Comparison of ENCODE assay signal across 8 cellular contexts in genomic region chr19:8239528-8240273, GRCh38. TPM values are rescaled to one million over a fixed set of nuclear protein-coding genes. Genes with fewer than 3 reads are reported as not detected.
DNase-seq lines count a peak whose midpoint lies in the region; ATAC-seq and TF ChIP-seq lines count a peak whose summit lies in the region.

No MANE protein-coding gene starts in this region.

- 75 to 93% (median 89%) methylated on average over 3 of the region's 3 CpGs for WGBS in adrenal gland, 4 donors
- WGBS in mesodermal cell (ENCODE audit: insufficient coverage in 2 of 2), 2 experiments: 80% methylated on average over 1 of the region's 3 CpGs; no CpG with 5 or more reads in 1 of the 2 experiments

- H3K36me3 ChIP-seq in cardiac muscle cell (no peaks in the 10 kb centered on the region), adrenal gland (replicated peaks in 1 of 2) (no peaks in the 10 kb centered on the region), mesodermal cell (ENCODE audit: control insufficient read depth, insufficient read depth, low read length) (no peaks in the 10 kb centered on the region), upper lobe of right lung (no peaks in the 10 kb centered on the region)

- ATAC-seq in Right ventricle myocardium inferior (no peak), upper lobe of right lung (no peak)

- TF ChIP-seq POLR2A in adrenal gland (IDR thresholded peaks at IDR 0.05): no peak

- H3K27ac ChIP-seq in cardiac muscle cell (peak overlapping the region; percentile 96), adrenal gland (peak overlapping the region in 3 of 5 donors; percentile 3 to 83 (median 49)), mesodermal cell (ENCODE audit: low read depth, low read length, severe bottlenecking) (peak overlapping the region; percentile 17), upper lobe of right lung (peak overlapping the region; percentile 42)

- TF ChIP-seq CTCF in cardiac muscle cell (IDR thresholded peaks at IDR 0.05; ENCODE audit: low read depth, low read length) (no peak), adrenal gland (IDR thresholded peaks at IDR 0.05) (no peak), upper lobe of right lung (IDR thresholded peaks at IDR 0.05) (no peak)

- intact Hi-C loops in Right ventricle myocardium inferior (cut with DNase I) (no loop called here), adrenal gland (cut with DNase I) (no loop called here), upper lobe of right lung (cut with DNase I) (no loop called here)

- H3K9me3 ChIP-seq in cardiac muscle cell (ENCODE audit: low read depth): no peaks in the 10 kb centered on the region
- no peaks in the 10 kb centered on the region for H3K9me3 ChIP-seq in adrenal gland (replicated peaks in 1 of 3)
- H3K9me3 ChIP-seq in mesodermal cell (ENCODE audit: control insufficient read depth, low read length): peaks cover 5% of the 10 kb centered on the region
- H3K9me3 ChIP-seq in upper lobe of right lung: no peaks in the 10 kb centered on the region

- no peak for DNase-seq in cardiac muscle cell (ENCODE audit: low read depth in 1 of 2, low spot score in 1 of 2)
- no peak for DNase-seq in Right ventricle myocardium inferior (ENCODE audit: missing footprints)
- DNase-seq in adrenal gland: no peak
- DNase-seq in upper lobe of right lung: no peak
- DNase-seq in NCI-H1694 treated with DMSO at 0.1 percent for 48 hours (lab: John Stamatoyannopoulos, UW): no peak
- DNase-seq in DMS153 (lab: John Stamatoyannopoulos, UW): no peak
- no peak for DNase-seq in dedifferentiated amniotic fluid mesenchymal stem cell (ENCODE audit: extremely low spot score)

- peaks cover 19% of the 10 kb centered on the region for H3K4me1 ChIP-seq in cardiac muscle cell (ENCODE audit: low read depth)
- H3K4me1 ChIP-seq in adrenal gland (replicated peaks in 1 of 2): peaks cover 15 to 17% of the 10 kb centered on the region in 2 donors
- H3K4me1 ChIP-seq in mesodermal cell (ENCODE audit: control insufficient read depth, insufficient read depth, low read length, poor library complexity, severe bottlenecking): peaks cover 10% of the 10 kb centered on the region
- H3K4me1 ChIP-seq in upper lobe of right lung: peaks cover 23% of the 10 kb centered on the region

- no peaks in the 10 kb centered on the region for H3K27me3 ChIP-seq in cardiac muscle cell
- no peaks in the 10 kb centered on the region for H3K27me3 ChIP-seq in adrenal gland
- no peaks in the 10 kb centered on the region for H3K27me3 ChIP-seq in upper lobe of right lung

- H3K4me3 ChIP-seq in cardiac muscle cell (no peak overlapping the region), adrenal gland (peak overlapping the region in 1 of 4 donors; percentile 42), mesodermal cell (ENCODE audit: extremely low read depth, insufficient read depth, low read length, poor library complexity, severe bottlenecking) (no peak overlapping the region), upper lobe of right lung (no peak overlapping the region)

RNA-seq across cellular contexts. Expression of gene CERS4, which starts 30.5 kb away (rescaled TPM):
- total RNA-seq in cardiac muscle cell (82.7 and 112 TPM in 2 replicates), Right ventricle myocardium inferior (21.4 TPM), adrenal gland (10 to 100 TPM; 12.2 to 64.4 (median 35.8) TPM), upper lobe of right lung (65.4 TPM)
- polyA plus RNA-seq in cardiac muscle cell (56.2 and 56.7 TPM in 2 replicates), adrenal gland (10 to 100 TPM in 2 of 3 donors, 1 to 10 TPM in 1; 5.5 to 34.9 (median 26.5) TPM)
- polyA plus RNA-seq in mesodermal cell (2013, experiment 1 of 2): 27.1 TPM
- 23.7 TPM for polyA plus RNA-seq in mesodermal cell (2013, experiment 2 of 2)

Comparison
In these comparisons a context has a peak if more than half of its experiments do, and no peak if none do; other contexts are left out.
1. H3K27ac ChIP-seq: peak in every context shown above with its lines; median percentile 96 in cardiac muscle cell; 49 in adrenal gland; 42 in upper lobe of right lung; 17 in mesodermal cell.